8 cellular contexts compared by ENCODE assay signal in genomic region chr19:1257475-1258160, GRCh38. TPM values are rescaled to one million over a fixed set of nuclear protein-coding genes. Genes with fewer than 3 reads are reported as not detected.
DNase-seq lines count a peak whose midpoint lies in the region; ATAC-seq and TF ChIP-seq lines count a peak whose summit lies in the region.

No MANE protein-coding gene starts in this region.

- TF ChIP-seq POLR2A in heart left ventricle (IDR thresholded peaks at IDR 0.05) (no peak), vagina (IDR thresholded peaks at IDR 0.05) (no peak)

- DNase-seq in heart left ventricle (no peak), Right ventricle myocardium inferior (ENCODE audit: missing footprints) (no peak), natural killer cell (no peak), vagina (ENCODE audit: extremely low spot score in 2 of 2) (no peak), dermis blood vessel endothelial cell (no peak), DMS79 (lab: John Stamatoyannopoulos, UW) (no peak)

- H3K27me3 ChIP-seq in heart left ventricle (no peaks in the 10 kb centered on the region), vagina (no peaks in the 10 kb centered on the region)

- peak overlapping the region; percentile 48 to 77 (median 72) for H3K27ac Mint-ChIP-seq in brain
- H3K27ac Mint-ChIP-seq in natural killer cell: peak overlapping the region; percentile 97 to 100

- TF ChIP-seq CTCF in heart left ventricle (IDR thresholded peaks at IDR 0.05) (no peak), brain (conservative IDR thresholded peaks at IDR 0.05) (no peak), natural killer cell (IDR thresholded peaks at IDR 0.05) (no peak), vagina (IDR thresholded peaks at IDR 0.05) (no peak)

- ATAC-seq in heart left ventricle: no peak
- no peak for ATAC-seq in Right ventricle myocardium inferior
- ATAC-seq in natural killer cell: no peak
- no peak for ATAC-seq in HG02678 (IDR thresholded peaks at IDR 0.05; ENCODE audit: unreplicated experiment)

- H3K36me3 Mint-ChIP-seq in brain: peaks cover 39% of the 10 kb centered on the region
- H3K36me3 Mint-ChIP-seq in natural killer cell: no peaks in the 10 kb centered on the region

- H3K27me3 Mint-ChIP-seq in brain: no peaks in the 10 kb centered on the region
- no peaks in the 10 kb centered on the region for H3K27me3 Mint-ChIP-seq in natural killer cell (ENCODE audit: low read depth in 2 of 2)

- peaks cover 9 to 55% (median 49%) of the 10 kb centered on the region in 9 donors for H3K36me3 ChIP-seq in heart left ventricle
- peaks cover 0 to 47% of the 10 kb centered on the region in 2 donors for H3K36me3 ChIP-seq in vagina

- H3K4me3 ChIP-seq in heart left ventricle (peak overlapping the region in 2 of 12 donors; percentile 32 to 82), vagina (no peak overlapping the region)

- H3K9me3 ChIP-seq in heart left ventricle: no peaks in the 10 kb centered on the region
- no peaks in the 10 kb centered on the region for H3K9me3 ChIP-seq in vagina

- WGBS in heart left ventricle, 4 donors: 57 to 70% (median 60%) methylated on average over 23 of the region's 23 CpGs

- H3K9me3 Mint-ChIP-seq in brain (peaks cover 0 to 4% (median 0%) of the 10 kb centered on the region in 5 experiments), natural killer cell (no peaks in the 10 kb centered on the region)

- H3K4me1 Mint-ChIP-seq in brain (peaks cover 49% of the 10 kb centered on the region), natural killer cell (peaks cover 32 to 62% of the 10 kb centered on the region in 2 donors)

- H3K4me3 Mint-ChIP-seq in brain (peak overlapping the region in 2 of 5 experiments; percentile 26 to 73), natural killer cell (peak overlapping the region; percentile 89)

- peak overlapping the region; percentile 84 to 100 (median 98) for H3K27ac ChIP-seq in heart left ventricle
- H3K27ac ChIP-seq in vagina: peak overlapping the region; percentile 97

- intact Hi-C loops in heart left ventricle (cut with DNase I) (no loop called here), Right ventricle myocardium inferior (cut with DNase I) (no loop called here), natural killer cell (cut with micrococcal nuclease) (no loop called here), vagina (cut with DNase I) (no loop called here)

- H3K4me1 ChIP-seq in heart left ventricle (peaks cover 30 to 97% (median 89%) of the 10 kb centered on the region in 12 donors), vagina (peaks cover 91% of the 10 kb centered on the region)

RNA-seq across cellular contexts. Expression of gene MIDN, which starts 9.2 kb away (rescaled TPM):
- total RNA-seq in heart left ventricle: 100 to 1,000 TPM in 1 of 9 donors, 10 to 100 TPM in 8; 25.8 to 115 (median 60.5) TPM
- polyA plus RNA-seq in heart left ventricle: 10 to 100 TPM; 31.5 to 33.6 TPM
- 62.8 TPM for total RNA-seq in Right ventricle myocardium inferior
- polyA plus RNA-seq in brain (ENCODE audit: insufficient read depth, low read depth, low replicate concordance): 79.7 TPM
- 100 to 1,000 TPM; 296 to 367 (median 314) TPM for total RNA-seq in natural killer cell
- 170 TPM for total RNA-seq in vagina
- total RNA-seq in dermis blood vessel endothelial cell: 22.1 and 27.9 TPM in 2 replicates

RNA-seq across cellular contexts. Expression of gene CIRBP, which starts 11.5 kb away (rescaled TPM):
- total RNA-seq in heart left ventricle: 100 to 1,000 TPM; 149 to 425 (median 269) TPM
- 100 to 1,000 TPM; 217 to 282 TPM for polyA plus RNA-seq in heart left ventricle
- 219 TPM for total RNA-seq in Right ventricle myocardium inferior
- polyA plus RNA-seq in brain (ENCODE audit: insufficient read depth, low read depth, low replicate concordance): 617 TPM
- 100 to 1,000 TPM; 410 to 454 (median 440) TPM for total RNA-seq in natural killer cell
- total RNA-seq in vagina: 192 TPM
- total RNA-seq in dermis blood vessel endothelial cell: 83.1 and 192 TPM in 2 replicates

RNA-seq across cellular contexts. Expression of gene ATP5F1D, which starts 16.1 kb away (rescaled TPM):
- total RNA-seq in heart left ventricle: 100 to 1,000 TPM; 201 to 584 (median 450) TPM
- 1,000 to 10,000 TPM in 1 of 2 donors, 100 to 1,000 TPM in 1; 459 to 1,034 TPM for polyA plus RNA-seq in heart left ventricle
- 656 TPM for total RNA-seq in Right ventricle myocardium inferior
- 365 TPM for polyA plus RNA-seq in brain (ENCODE audit: insufficient read depth, low read depth, low replicate concordance)
- 100 to 1,000 TPM in 2 of 3 donors, 10 to 100 TPM in 1; 88.6 to 119 (median 104) TPM for total RNA-seq in natural killer cell
- total RNA-seq in vagina: 154 TPM
- 19.9 and 31.1 TPM in 2 replicates for total RNA-seq in dermis blood vessel endothelial cell

RNA-seq across cellular contexts. Expression of gene FAM174C, which starts 17.7 kb away (rescaled TPM):
- 10 to 100 TPM; 11.6 to 46.7 (median 18.7) TPM for total RNA-seq in heart left ventricle
- polyA plus RNA-seq in heart left ventricle: 10 to 100 TPM; 23.8 to 56.4 TPM
- 13.1 TPM for total RNA-seq in Right ventricle myocardium inferior
- polyA plus RNA-seq in brain (ENCODE audit: insufficient read depth, low read depth, low replicate concordance): 60.8 TPM
- 10 to 100 TPM; 26.6 to 33.4 (median 27.1) TPM for total RNA-seq in natural killer cell
- total RNA-seq in vagina: 64.8 TPM
- 22.0 and 25.0 TPM in 2 replicates for total RNA-seq in dermis blood vessel endothelial cell

RNA-seq across cellular contexts. Expression of gene CBARP, which starts 19.8 kb away (rescaled TPM):
- total RNA-seq in heart left ventricle: 1 to 10 TPM in 6 of 9 donors, under 1 TPM in 3; 0.60 to 2.2 (median 1.8) TPM
- polyA plus RNA-seq in heart left ventricle: 1 to 10 TPM; 1.0 to 1.6 TPM
- 1.2 TPM for total RNA-seq in Right ventricle myocardium inferior
- polyA plus RNA-seq in brain (ENCODE audit: insufficient read depth, low read depth, low replicate concordance): 11.2 TPM
- under 1 TPM in 2 of 3 donors, not detected in 1; 0.14 to 0.41 TPM for total RNA-seq in natural killer cell
- 3.9 TPM for total RNA-seq in vagina
- 2.7 and 2.8 TPM in 2 replicates for total RNA-seq in dermis blood vessel endothelial cell
